8 cellular contexts compared by ENCODE assay signal in the genomic region with DNA sequence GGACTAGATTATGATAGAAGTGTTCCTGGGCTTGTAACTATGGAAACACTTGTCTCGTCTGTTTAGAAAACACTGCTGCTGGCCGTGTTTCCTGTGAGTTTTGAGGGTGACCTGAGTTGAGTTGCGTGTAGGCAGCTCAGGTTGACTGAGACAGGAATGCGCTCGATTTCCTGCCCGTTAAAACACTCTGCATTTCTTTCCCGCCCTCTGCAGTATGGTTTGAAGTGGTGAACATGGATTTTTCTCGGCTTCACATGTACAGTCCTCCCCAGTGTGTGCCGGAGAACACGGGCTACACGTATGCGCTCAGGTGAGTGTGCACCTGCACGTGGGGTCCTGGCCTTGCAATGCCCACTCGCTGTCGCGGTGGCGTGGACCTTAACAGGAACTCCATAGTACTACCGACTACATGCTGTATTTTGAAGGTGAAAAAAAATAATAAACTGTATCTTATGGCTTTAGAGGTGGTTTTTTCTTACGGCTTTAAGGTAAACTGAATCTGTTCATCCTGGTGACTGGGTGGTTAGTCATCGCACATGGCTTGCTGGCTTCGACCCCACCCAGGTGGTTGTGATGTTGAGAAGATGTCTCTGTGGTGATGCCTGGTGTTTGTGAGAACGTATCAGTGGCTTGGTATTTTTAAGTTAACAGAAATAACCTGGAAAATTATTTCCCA. TPM values are rescaled to one million over a fixed set of nuclear protein-coding genes. Genes with fewer than 3 reads are reported as not detected.
DNase-seq lines count a peak whose midpoint lies in the region; ATAC-seq, FAIRE-seq and TF ChIP-seq lines count a peak whose summit lies in the region.

TSS of gene SUN1 (plus strand) at position 185 of the 676 bp plus-strand sequence. CDS start at position 234, 49 bp downstream.

- DNase-seq in T-helper 9 cell (peak; percentile 34), bronchial epithelial cell (ENCODE audit: low read depth) (peak; percentile 98), HepG2 (ENCODE audit: low spot score) (peak; percentile 13), NCI-H2227 (lab: John Stamatoyannopoulos, UW; ENCODE audit: unreplicated experiment) (no peak), DMS114 treated with DMSO at 0.1 percent for 48 hours (lab: John Stamatoyannopoulos, UW; ENCODE audit: unreplicated experiment) (no peak)
- peak in 2 of 3 experiments; percentile 57 to 58 for DNase-seq in stimulated activated CD4-positive, alpha-beta T cell treated with anti-CD3 and anti-CD28 coated beads, TNF-alpha, amount 100 ng/mL, for 4 hours (ENCODE audit: low read depth in 3 of 3)

- no peak within 1 kb of the TSS for H3K4me2 ChIP-seq in HepG2 (ENCODE audit: low read depth, low read length)

- TF ChIP-seq CTCF in bronchial epithelial cell (IDR thresholded peaks at IDR 0.05; ENCODE audit: insufficient read depth, low read length, severe bottlenecking) (no peak), HepG2 (CRISPR knock-in tag; IDR thresholded peaks at IDR 0.05) (no peak)

- in situ Hi-C loops in HepG2 (cut with HindIII; ENCODE audit: extremely low pct_ligation_motif_present, low pct_unique_long_range_greater_than_20kb), result no loop called here

- peaks cover 23% of the 10 kb centered on the region for H3K4me1 ChIP-seq in HepG2 (ENCODE audit: insufficient read depth, low read length)

- WGBS in HepG2 (ENCODE audit: low lambda C conversion rate), result 95% methylated on average over 22 of the region's 22 CpGs

- H3K36me3 ChIP-seq in bronchial epithelial cell (ENCODE audit: control insufficient read depth, insufficient read depth, low read length) (peaks cover 6% of the 10 kb centered on the region), HepG2 (replicated peaks in 1 of 2; ENCODE audit: control insufficient read depth in 1 of 2, insufficient read depth in 2 of 2, low read length in 2 of 2) (peaks cover 1 to 6% of the 10 kb centered on the region in 2 experiments; a peak in 4 of 5 replicates)

- no peak within 1 kb of the TSS for H2AFZ ChIP-seq in HepG2 (ENCODE audit: low read length)

- H4K20me1 ChIP-seq in HepG2 (ENCODE audit: insufficient read depth, low read length), result peaks cover 13% of the 10 kb centered on the region; the same call in 1 of the 2 replicates

- peak within 1 kb of the TSS; percentile 19 for H3K27ac ChIP-seq in HepG2 (ENCODE audit: extremely low read length, insufficient read depth, low read length)

- POLR2A ChIA-PET in HepG2 (lab: Yijun Ruan, JAX), result no interaction called here

- H3K9ac ChIP-seq in HepG2 (ENCODE audit: insufficient read depth, low read depth, low read length), result no peak within 1 kb of the TSS

- CTCF ChIA-PET in HepG2 (lab: Yijun Ruan, JAX; ENCODE audit: low intra/inter-chr PET ratio, low total read pairs), result no interaction called here

- FAIRE-seq in bronchial epithelial cell (lab: Jason Lieb, UNC) (peak; percentile 18), HepG2 (lab: Jason Lieb, UNC) (no peak)

- H3K27me3 ChIP-seq in bronchial epithelial cell (ENCODE audit: control insufficient read depth, insufficient read depth, low read length) (no peaks in the 10 kb centered on the region), HepG2 (ENCODE audit: control insufficient read depth in 1 of 2, insufficient read depth in 2 of 2, low read length in 2 of 2) (no peaks in the 10 kb centered on the region)

- no peak within 1 kb of the TSS for H3K4me3 ChIP-seq in bronchial epithelial cell (ENCODE audit: low read depth, low read length)
- no peak within 1 kb of the TSS for H3K4me3 ChIP-seq in HepG2 (replicated peaks in 1 of 3; ENCODE audit: insufficient read depth in 1 of 3, low read depth in 2 of 3, low read length in 3 of 3)

- BruUV-seq in HepG2 (replicated peaks; lab: Mats Ljungman, UMichigan), result no TSS peak

- TF ChIP-seq POLR2A in HepG2 (IDR thresholded peaks at IDR 0.05; ENCODE audit: insufficient read depth in 1 of 2, low read depth in 2 of 2, low read length in 2 of 2), result no peak

- intact Hi-C loops in HepG2 (cut with micrococcal nuclease; ENCODE audit: unreplicated experiment), result no loop called here

- H3K9me3 ChIP-seq in HepG2 (ENCODE audit: low read length), result no peaks in the 10 kb centered on the region

- ATAC-seq in GM18511 (IDR thresholded peaks at IDR 0.05; ENCODE audit: unreplicated experiment), result peak; percentile 69
- peak; percentile 55 for ATAC-seq in HG03066 (IDR thresholded peaks at IDR 0.05; ENCODE audit: low read depth, unreplicated experiment)
- ATAC-seq in HepG2, result no peak

- TF ChIP-seq EP300 in HepG2 (IDR thresholded peaks at IDR 0.05; ENCODE audit: low read depth in 2 of 2, low read length in 2 of 2) (no peak), HepG2 (CRISPR knock-in tag; IDR thresholded peaks at IDR 0.05; ENCODE audit: borderline replicate concordance) (no peak)

- H3K79me2 ChIP-seq in HepG2 (ENCODE audit: insufficient read depth, low read length), result peaks cover 79% of the 10 kb centered on the region

- TF ChIP-seq RAD21 in HepG2 (CRISPR knock-in tag; IDR thresholded peaks at IDR 0.05), result no peak

TF ChIP-seq in HepG2, 621 proteins besides CTCF, POLR2A, EP300 and RAD21:
- TF ChIP-seq FOSL2 (CRISPR knock-in tag; IDR thresholded peaks at IDR 0.05) (peak; percentile 22; the same call in 1 of the 2 replicates), GATAD1 (CRISPR knock-in tag; IDR thresholded peaks at IDR 0.05) (no peak)

RNA-seq across cellular contexts. Expression of gene SUN1, which starts in this region (rescaled TPM):
- total RNA-seq in bronchial epithelial cell (168 and 176 TPM in 2 replicates), HepG2 (2016; rRNA removed; fragmentation: Illumina TruSeq; extraction: Trizol) (23.2 and 47.0 TPM in 2 replicates)
- total RNA-seq in HepG2 (2016; cell fraction: cytosol; rRNA removed; fragmentation: Illumina TruSeq; extraction: Trizol; ENCODE audit: low read depth), result 20.5 and 20.8 TPM in 2 replicates
- total RNA-seq in HepG2 (2016; cell fraction: insoluble cytoplasmic fraction; rRNA removed; fragmentation: Illumina TruSeq; extraction: Trizol), result 23.7 and 48.5 TPM in 2 replicates
- total RNA-seq in HepG2 (2016; cell fraction: membrane; rRNA removed; fragmentation: Illumina TruSeq; extraction: Trizol), result 17.9 and 19.0 TPM in 2 replicates
- 73.3 and 80.7 TPM in 2 replicates for total RNA-seq in HepG2 (2016; cell fraction: nucleus; rRNA removed; fragmentation: Illumina TruSeq; extraction: Trizol)
- polyA plus RNA-seq in HepG2 (2011; rRNA removed), result 126 and 140 TPM in 2 replicates
- polyA plus RNA-seq in HepG2 (2011; cell fraction: cytosol; rRNA removed), result 172 and 209 TPM in 2 replicates
- polyA plus RNA-seq in HepG2 (2011; cell fraction: nucleus; rRNA removed), result 652 and 741 TPM in 2 replicates
- polyA plus RNA-seq in HepG2 (2012), result 71.5 and 75.9 TPM in 2 replicates
- polyA plus RNA-seq in HepG2 (2016; cell fraction: cytosol; fragmentation: Illumina TruSeq; extraction: Trizol; ENCODE audit: low read depth), result 8.3 and 11.8 TPM in 2 replicates
- 18.4 and 20.2 TPM in 2 replicates for polyA plus RNA-seq in HepG2 (2016; cell fraction: insoluble cytoplasmic fraction; fragmentation: Illumina TruSeq; extraction: Trizol; ENCODE audit: low read depth)
- 7.5 and 9.3 TPM in 2 replicates for polyA plus RNA-seq in HepG2 (2016; cell fraction: membrane; fragmentation: Illumina TruSeq; extraction: Trizol; ENCODE audit: low read depth)
- polyA plus RNA-seq in HepG2 (2016; cell fraction: nucleus; fragmentation: Illumina TruSeq; extraction: Trizol; ENCODE audit: insufficient read depth, low read depth), result 160 and 177 TPM in 2 replicates
- 212 and 267 TPM in 2 replicates for polyA minus RNA-seq in HepG2 (2011; rRNA and poly(A)+ RNA removed; ENCODE audit: low replicate concordance)
- polyA minus RNA-seq in HepG2 (2011; cell fraction: cytosol; rRNA and poly(A)+ RNA removed), result 55.5 and 58.0 TPM in 2 replicates
- 208 and 210 TPM in 2 replicates for polyA minus RNA-seq in HepG2 (2011; cell fraction: nucleus; rRNA and poly(A)+ RNA removed)

Comparison
In these comparisons a context has a peak if more than half of its experiments do, and no peak if none do; other contexts are left out.
1. DNase-seq: peak in T-helper 9 cell (single experiment), bronchial epithelial cell (single experiment), HepG2 (single experiment) and stimulated activated CD4-positive, alpha-beta T cell treated with anti-CD3 and anti-CD28 coated beads, TNF-alpha, amount 100 ng/mL, for 4 hours (2 of 3); none in NCI-H2227 (single experiment) and DMS114 treated with DMSO at 0.1 percent for 48 hours (single experiment).